Comparison of ENCODE assay signal across 8 cellular contexts in genomic region chr1:65310078-65310587, GRCh38. TPM values are rescaled to one million over a fixed set of nuclear protein-coding genes. Genes with fewer than 3 reads are reported as not detected.
DNase-seq lines count a peak whose midpoint lies in the region; TF ChIP-seq lines count a peak whose summit lies in the region.

No MANE protein-coding gene starts in this region.

- H3K36me3 ChIP-seq in BJ (ENCODE audit: control insufficient read depth, insufficient read depth, low read length) (no peaks in the 10 kb centered on the region), iPS-20b (ENCODE audit: insufficient read depth, low read depth, low read length) (no peaks in the 10 kb centered on the region), tibial nerve (no peaks in the 10 kb centered on the region)

- H3K9me3 ChIP-seq in iPS-20b (ENCODE audit: insufficient read depth, low read depth, low read length) (no peaks in the 10 kb centered on the region), tibial nerve (no peaks in the 10 kb centered on the region)

- H3K9ac ChIP-seq in iPS-20b (ENCODE audit: low read depth, low read length) = peak overlapping the region; percentile 17; the same call in 1 of the 2 replicates

- H3K4me1 ChIP-seq in iPS-20b (ENCODE audit: insufficient read depth, low read length) (peaks cover 12% of the 10 kb centered on the region; the same call in 1 of the 2 replicates), tibial nerve (peaks cover 0 to 23% (median 0%) of the 10 kb centered on the region in 4 donors)

- H3K27ac ChIP-seq in angular gyrus (ENCODE audit: low read depth, low read length) (peak overlapping the region; percentile 51), iPS-20b (ENCODE audit: low read length) (no peak overlapping the region), tibial nerve (no peak overlapping the region)

- peak overlapping the region; percentile 54 for H3K4me3 ChIP-seq in BJ (ENCODE audit: low read depth, low read length)
- peak overlapping the region; percentile 89 for H3K4me3 ChIP-seq in iPS-20b (ENCODE audit: low read length)
- H3K4me3 ChIP-seq in tibial nerve = peak overlapping the region in 3 of 4 donors; percentile 20 to 51 (median 37)

- TF ChIP-seq EP300 in tibial nerve (IDR thresholded peaks at IDR 0.05) = no peak

- POLR2A ChIA-PET in BJ (lab: Charles Lee) = no interaction called here

- DNase-seq in BJ (ENCODE audit: low read depth) (no peak), NCI-H1417 treated with DMSO at 0.1 percent for 48 hours (lab: John Stamatoyannopoulos, UW) (peak; percentile 66), tibial nerve (ENCODE audit: low spot score in 2 of 2) (no peak), GM13976 (ENCODE audit: low spot score) (no peak), UCSD-AML1 (lab: John Stamatoyannopoulos, UW; ENCODE audit: unreplicated experiment) (no peak)
- no peak for DNase-seq in activated CD4-positive, alpha-beta T cell treated with anti-CD3 and anti-CD28 coated beads for 4 hours

- in situ Hi-C loops in GM13976 (cut with MboI; ENCODE audit: low sequenced_read_pairs, unreplicated experiment) = no loop called here

- no peak for TF ChIP-seq POLR2A in tibial nerve (IDR thresholded peaks at IDR 0.05)

- 4 to 5% methylated on average over 12 of the region's 12 CpGs for WGBS in tibial nerve, 2 donors

- TF ChIP-seq CTCF in BJ (IDR thresholded peaks at IDR 0.05; ENCODE audit: insufficient read depth, low read depth, low read length) (no peak), tibial nerve (IDR thresholded peaks at IDR 0.05) (no peak), GM13976 (IDR thresholded peaks at IDR 0.05; ENCODE audit: borderline replicate concordance, control extremely low read depth, extremely low read depth, insufficient read depth, missing control alignments) (no peak)

- CTCF ChIA-PET in BJ (lab: Yijun Ruan, JAX) = interaction anchor here (1.5 to 1.6 kb wide), 2 partner anchors 9 to 23 kb away, joined by 3 to 4 read pairs; no protein-coding TSS in a partner anchor

- no peaks in the 10 kb centered on the region for H3K27me3 ChIP-seq in BJ (ENCODE audit: control insufficient read depth, insufficient read depth, low read length)
- peaks cover 29% of the 10 kb centered on the region for H3K27me3 ChIP-seq in iPS-20b (ENCODE audit: insufficient read depth, low read length)
- H3K27me3 ChIP-seq in tibial nerve = peaks cover 0 to 11% of the 10 kb centered on the region in 2 donors

RNA-seq across cellular contexts. Expression of gene DNAJC6, which starts 0.8 kb away (rescaled TPM):
- polyA plus RNA-seq in BJ (2011; rRNA removed) = 10.5 and 12.2 TPM in 2 replicates
- 19.5 and 22.3 TPM in 2 replicates for polyA minus RNA-seq in BJ (2011; rRNA and poly(A)+ RNA removed)
- 10 to 100 TPM; 11.4 to 19.2 (median 16.9) TPM for total RNA-seq in tibial nerve

Comparison
In these comparisons a context has a peak if more than half of its experiments do, and no peak if none do; other contexts are left out.
1. H3K4me3 ChIP-seq: peak in every context shown above with its lines; median percentile 89 in iPS-20b; 54 in BJ; 37 in tibial nerve.